Comparison of ENCODE assay signal across 5 cellular contexts in the genomic region with DNA sequence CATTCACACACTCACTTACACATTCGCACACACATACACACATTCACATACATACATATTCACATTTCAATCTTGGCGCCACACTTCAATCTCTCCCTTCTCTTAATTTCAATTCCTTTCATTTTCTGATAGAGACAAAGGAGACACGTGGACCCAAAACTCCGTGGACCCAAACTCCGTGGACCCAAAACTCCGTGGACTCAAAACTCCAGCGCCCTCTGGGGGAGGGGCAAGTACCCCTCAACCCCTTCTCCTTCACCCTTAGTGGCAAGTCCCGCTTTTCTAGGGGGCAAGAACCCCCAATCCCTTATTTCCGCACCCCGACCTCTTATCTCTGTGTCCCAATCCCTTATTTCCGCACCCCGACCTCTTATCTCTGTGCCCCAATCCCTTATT. TPM values are rescaled to one million over a fixed set of nuclear protein-coding genes. Genes with fewer than 3 reads are reported as not detected.
"Had no signal": no experiment of that assay in that cellular context is flagged by ENCODE, and none has a peak within 500 bp of the region (broad histone marks: within the 10 kb centered on the region; RNA-seq: fewer than 3 reads in every experiment).

No MANE protein-coding gene starts in this region.

RNA-seq across cellular contexts. Expression of a gene that starts 13.0 kb away (rescaled TPM):
- total RNA-seq: chondrocyte, foreskin keratinocyte, myocyte, SJCRH30 had no signal
- polyA plus RNA-seq: foreskin keratinocyte had no signal

RNA-seq across cellular contexts. Expression of a gene that starts 14.5 kb away (rescaled TPM):
- total RNA-seq: astrocyte, chondrocyte, foreskin keratinocyte, myocyte had no signal
